ENCODE assay signal across 15 cellular contexts in the genomic region with DNA sequence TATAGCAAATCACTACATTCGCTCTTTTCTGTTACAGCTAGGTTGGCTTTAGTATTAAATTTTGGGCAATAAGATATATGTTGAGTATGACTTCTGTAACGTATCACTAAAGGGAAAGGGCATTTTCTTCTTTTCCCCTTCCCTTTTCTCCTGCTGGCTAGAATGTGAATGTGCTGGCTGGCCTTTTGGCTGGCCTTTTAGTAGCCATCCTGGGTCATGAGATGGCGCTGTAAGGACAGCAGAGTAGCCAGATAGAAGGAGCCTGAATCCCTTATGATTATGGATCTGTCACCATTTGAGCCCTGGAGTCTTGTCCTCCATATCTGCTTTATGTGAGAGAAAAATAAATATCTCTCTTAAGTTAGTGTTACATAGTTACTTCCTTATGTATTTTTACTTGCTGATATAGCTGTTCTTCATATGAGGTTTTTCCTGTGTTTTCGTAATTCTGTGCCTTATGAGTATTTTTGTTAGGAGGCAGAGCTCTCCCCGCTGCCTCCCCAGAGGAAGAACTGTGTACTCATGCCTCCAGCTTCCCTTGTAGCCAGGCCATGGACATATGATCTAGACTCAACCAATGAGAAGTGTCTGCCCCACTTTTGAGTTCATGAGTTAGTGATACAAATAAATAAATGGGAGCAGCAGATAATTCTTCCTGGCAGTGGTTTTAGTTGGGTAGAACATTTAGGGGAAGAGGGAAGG.
DNase-seq lines count a peak whose midpoint lies in the region; ATAC-seq, FAIRE-seq and TF ChIP-seq lines count a peak whose summit lies in the region.
"Had no signal": no experiment of that assay in that cellular context is flagged by ENCODE, and none has a peak within 500 bp of the region (broad histone marks: within the 10 kb centered on the region; RNA-seq: fewer than 3 reads in every experiment).

No MANE protein-coding gene starts in this region.

- 68% methylated on average over 5 of the region's 5 CpGs for WGBS in right lobe of liver (ENCODE audit: insufficient coverage, low coverage, low lambda C conversion rate, missing lambda C conversion rate)

- peak in 3 of 4 donors; percentile 30 to 51 (median 44) for ATAC-seq in right lobe of liver

- H4K20me1 ChIP-seq in Loucy (ENCODE audit: insufficient read depth, low read length, poor library complexity, severe bottlenecking): no peaks in the 10 kb centered on the region

- intact Hi-C loops in right lobe of liver (cut with DNase I): no loop called here

- no peaks in the 10 kb centered on the region for H3K36me3 ChIP-seq in Loucy (ENCODE audit: insufficient read depth, low read length)
- no peaks in the 10 kb centered on the region for H3K36me3 ChIP-seq in right lobe of liver
- H3K36me3 ChIP-seq: SJSA1 had no signal

- H3K9me3 ChIP-seq in Loucy (ENCODE audit: insufficient read depth, low read depth, low read length): no peaks in the 10 kb centered on the region
- no peaks in the 10 kb centered on the region for H3K9me3 ChIP-seq in right lobe of liver
- H3K9me3 ChIP-seq: SJSA1 had no signal

- no peak for FAIRE-seq in GM12891 (lab: Jason Lieb, UNC)
- FAIRE-seq: colon had no signal

- no peaks in the 10 kb centered on the region for H3K4me1 ChIP-seq in Loucy (ENCODE audit: insufficient read depth, low read length, poor library complexity, severe bottlenecking)
- H3K4me1 ChIP-seq in right lobe of liver: no peaks in the 10 kb centered on the region
- H3K4me1 ChIP-seq: parathyroid adenoma, SJSA1 had no signal

- H3K79me2 ChIP-seq in Loucy (ENCODE audit: insufficient read depth, low read length): no peaks in the 10 kb centered on the region
- H3K79me2 ChIP-seq: parathyroid adenoma had no signal

- DNase-seq in Daoy (ENCODE audit: low read depth) (peak; percentile 20), choroid plexus epithelial cell (ENCODE audit: low read depth) (peak; percentile 52), right lobe of liver (no peak), AG08396 (ENCODE audit: low spot score) (no peak), GM19240 (ENCODE audit: insufficient read length, low spot score) (no peak), NCI-H226 (no peak), GM12891 (ENCODE audit: insufficient read length, low spot score) (no peak)
- DNase-seq: activated CD4-positive, alpha-beta T cell treated with anti-CD3 and anti-CD28 coated beads for 1 hour; Calu3; NCI-H526; stimulated activated CD4-positive, alpha-beta T cell treated with anti-CD3 and anti-CD28 coated beads, Interleukin-2, amount 100 ng/mL, for 48 hours had no signal

- no peak overlapping the region for H3K9ac ChIP-seq in Loucy (ENCODE audit: low read depth, low read length, poor library complexity, severe bottlenecking)
- H3K9ac ChIP-seq: parathyroid adenoma had no signal

- no peaks in the 10 kb centered on the region for H3K9me2 ChIP-seq in Loucy (replicated peaks; ENCODE audit: low read depth, low read length)

- H3K27me3 ChIP-seq in Loucy (ENCODE audit: insufficient read depth, low read length, poor library complexity, severe bottlenecking) (no peaks in the 10 kb centered on the region), right lobe of liver (no peaks in the 10 kb centered on the region)
- H3K27me3 ChIP-seq: SJSA1 had no signal

- H3K4me3 ChIP-seq in Loucy (ENCODE audit: low read length, poor library complexity, severe bottlenecking) (no peak overlapping the region), choroid plexus epithelial cell (ENCODE audit: low read depth, low read length) (no peak overlapping the region), right lobe of liver (no peak overlapping the region)
- H3K4me3 ChIP-seq: SJSA1 had no signal

- TF ChIP-seq POLR2A in right lobe of liver (IDR thresholded peaks at IDR 0.05): no peak
- TF ChIP-seq POLR2A in GM12891 (IDR thresholded peaks at IDR 0.05; ENCODE audit: low read depth, low read length): no peak

- TF ChIP-seq CTCF in Loucy (conservative IDR thresholded peaks at IDR 0.05; ENCODE audit: low read length) (peak; percentile 39), choroid plexus epithelial cell (conservative IDR thresholded peaks at IDR 0.05; ENCODE audit: low read depth, low read length) (peak; percentile 62), right lobe of liver (IDR thresholded peaks at IDR 0.05) (no peak)

- H3F3A ChIP-seq in Loucy (ENCODE audit: low read depth): no peaks in the 10 kb centered on the region

- no peak overlapping the region for H3K27ac ChIP-seq in right lobe of liver
- H3K27ac ChIP-seq: parathyroid adenoma, SJSA1 had no signal

- H2AFZ ChIP-seq in Loucy (ENCODE audit: low read length): no peak overlapping the region
- H2AFZ ChIP-seq: parathyroid adenoma had no signal

- no peak overlapping the region for H3K4me2 ChIP-seq in Loucy (ENCODE audit: low read depth, low read length, poor library complexity, severe bottlenecking)

TF ChIP-seq in GM12891, 5 proteins besides CTCF, POLR2A, EP300 and RAD21:
- no peak for TF ChIP-seq POLR2AphosphoS5 (IDR thresholded peaks at IDR 0.05; ENCODE audit: low read depth, low read length)
- TF ChIP-seq POU2F2 (IDR thresholded peaks at IDR 0.05; ENCODE audit: low read depth, low read length): no peak
- TF ChIP-seq PAX5 (IDR thresholded peaks at IDR 0.05; ENCODE audit: insufficient read depth, low read length, severe bottlenecking): no peak
- TF ChIP-seq TAF1 (IDR thresholded peaks at IDR 0.05; ENCODE audit: low read depth, low read length): no peak
- TF ChIP-seq SPI1 (IDR thresholded peaks at IDR 0.05; ENCODE audit: low read depth, low read length): no peak

Comparison
In these comparisons a context has a peak if more than half of its experiments do, and no peak if none do; other contexts are left out.
1. DNase-seq: peak in Daoy (single experiment) and choroid plexus epithelial cell (single experiment); none in right lobe of liver (0 of 3), AG08396 (single experiment), GM19240 (single experiment), NCI-H226 (single experiment) and GM12891 (single experiment).
2. CTCF ChIP-seq: peak in Loucy (single experiment) and choroid plexus epithelial cell (single experiment); none in right lobe of liver (0 of 4).